Comparison of ENCODE assay signal across 8 cellular contexts in the genomic region with DNA sequence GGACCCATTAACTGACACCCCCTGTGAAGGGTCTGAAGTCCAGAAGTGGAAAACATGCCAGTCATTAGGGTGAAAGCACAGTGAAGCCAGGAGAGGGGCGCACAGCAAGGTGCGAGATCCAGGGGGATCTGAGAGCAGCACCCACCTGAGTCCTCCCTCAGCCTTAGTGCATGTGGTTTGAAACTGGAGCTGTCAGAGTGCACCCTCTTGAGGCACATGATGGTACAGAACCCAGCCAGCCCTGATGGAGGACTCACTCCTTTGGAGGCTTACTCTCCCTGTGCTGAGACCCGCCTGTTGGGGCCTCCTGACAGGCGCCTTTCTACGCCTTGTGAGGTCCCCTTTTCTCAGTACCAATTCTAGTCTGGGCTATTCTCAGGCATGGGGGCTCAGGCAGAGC.
DNase-seq lines count a peak whose midpoint lies in the region; ATAC-seq and TF ChIP-seq lines count a peak whose summit lies in the region.

No MANE protein-coding gene starts in this region.

- no peak overlapping the region for H3K27ac ChIP-seq in OCI-LY7 (ENCODE audit: low read depth, low read length, poor library complexity, severe bottlenecking)
- H3K27ac ChIP-seq in heart right ventricle = no peak overlapping the region

- H3K27ac Mint-ChIP-seq in T-helper 2 cell treated with Interferon-gamma antibody and Interleukin-4, amounts not matched to agents 5 μg/mL and 100 μg/mL, for 36 hours = no peak overlapping the region

- H3K4me2 ChIP-seq in OCI-LY7 (ENCODE audit: low read length) = no peak overlapping the region

- H3K79me2 ChIP-seq in OCI-LY7 (ENCODE audit: insufficient read depth, low read depth, low read length) = no peaks in the 10 kb centered on the region

- peak; percentile 44 for DNase-seq in AG08395 (ENCODE audit: low spot score)
- DNase-seq in GM13977 (ENCODE audit: low spot score) = peak; percentile 28
- DNase-seq in OCI-LY7 (ENCODE audit: low spot score) = peak; percentile 34
- DNase-seq in germinal center (ENCODE audit: low spot score) = peak; percentile 26
- DNase-seq in T-helper 2 cell treated with Interferon-gamma antibody and Interleukin-4, amounts not matched to agents 5 μg/mL and 100 μg/mL, for 36 hours (ENCODE audit: low spot score) = no peak
- DNase-seq in DMS153 (lab: John Stamatoyannopoulos, UW) = no peak
- DNase-seq in heart right ventricle = no peak

- H4K20me1 ChIP-seq in OCI-LY7 (ENCODE audit: insufficient read depth, low read length) = no peaks in the 10 kb centered on the region

- H3K27me3 Mint-ChIP-seq in T-helper 2 cell treated with Interferon-gamma antibody and Interleukin-4, amounts not matched to agents 5 μg/mL and 100 μg/mL, for 36 hours (ENCODE audit: low read depth) = peaks cover 23% of the 10 kb centered on the region

- WGBS in heart right ventricle, 2 donors = 85 to 94% methylated on average over 5 of the region's 5 CpGs

- no peaks in the 10 kb centered on the region for H3K36me3 Mint-ChIP-seq in T-helper 2 cell treated with Interferon-gamma antibody and Interleukin-4, amounts not matched to agents 5 μg/mL and 100 μg/mL, for 36 hours (ENCODE audit: low read depth)

- H3K4me1 Mint-ChIP-seq in T-helper 2 cell treated with Interferon-gamma antibody and Interleukin-4, amounts not matched to agents 5 μg/mL and 100 μg/mL, for 36 hours (ENCODE audit: low read depth) = peaks cover 5% of the 10 kb centered on the region

- no peak overlapping the region for H2AFZ ChIP-seq in OCI-LY7 (ENCODE audit: low read length)

- no peaks in the 10 kb centered on the region for H3K9me2 ChIP-seq in OCI-LY7 (ENCODE audit: insufficient read depth, low read length)

- in situ Hi-C loops in GM13977 (cut with MboI; ENCODE audit: low pct_unique_long_range_greater_than_20kb, low sequenced_read_pairs, unreplicated experiment) = no loop called here

- H3K27me3 ChIP-seq in heart right ventricle = peaks cover 0 to 27% (median 7%) of the 10 kb centered on the region in 7 donors

- H3K4me1 ChIP-seq in OCI-LY7 (ENCODE audit: insufficient read depth, low read length, poor library complexity, severe bottlenecking) (no peaks in the 10 kb centered on the region), heart right ventricle (peaks cover 0 to 10% (median 6%) of the 10 kb centered on the region in 9 donors)

- no peak overlapping the region for H3K4me3 Mint-ChIP-seq in T-helper 2 cell treated with Interferon-gamma antibody and Interleukin-4, amounts not matched to agents 5 μg/mL and 100 μg/mL, for 36 hours

- CTCF ChIA-PET in OCI-LY7 (lab: Charles Lee; ENCODE audit: unreplicated experiment) = no interaction called here

- no peak for ATAC-seq in GM18511 (IDR thresholded peaks at IDR 0.05; ENCODE audit: unreplicated experiment)
- no peak for ATAC-seq in heart right ventricle

- no peaks in the 10 kb centered on the region for H3K9me3 Mint-ChIP-seq in T-helper 2 cell treated with Interferon-gamma antibody and Interleukin-4, amounts not matched to agents 5 μg/mL and 100 μg/mL, for 36 hours

- H3K4me3 ChIP-seq in OCI-LY7 (ENCODE audit: low read depth, low read length, poor library complexity, severe bottlenecking) = no peak overlapping the region
- H3K4me3 ChIP-seq in heart right ventricle = no peak overlapping the region

- BruUV-seq in OCI-LY7 (replicated peaks; lab: Mats Ljungman, UMichigan) = no TSS peak

- POLR2A ChIA-PET in OCI-LY7 (lab: Charles Lee) = interaction anchor here (0.6 kb wide), 1 partner anchor 993 kb away, joined by 3 read pairs; no protein-coding TSS in a partner anchor

- no peaks in the 10 kb centered on the region for H3K36me3 ChIP-seq in OCI-LY7 (ENCODE audit: insufficient read depth, low read length)
- no peaks in the 10 kb centered on the region for H3K36me3 ChIP-seq in heart right ventricle

- intact Hi-C loops in OCI-LY7 (cut with micrococcal nuclease; ENCODE audit: unreplicated experiment) = no loop called here
- intact Hi-C loops in heart right ventricle (cut with DNase I) = loop anchor here in 6 of 10 donors (10.0 kb wide), 1 partner anchor 909 kb away; no protein-coding TSS in a partner anchor

- TF ChIP-seq CTCF in GM13977 (IDR thresholded peaks at IDR 0.05; ENCODE audit: extremely low read depth, insufficient read depth, missing control alignments) (peak; percentile 27), OCI-LY7 (conservative IDR thresholded peaks at IDR 0.05; ENCODE audit: low read length) (peak; percentile 67), heart right ventricle (IDR thresholded peaks at IDR 0.05) (peak in 2 of 9 donors; percentile 14 to 18)

- H3K9me3 ChIP-seq in OCI-LY7 (ENCODE audit: low read length) (no peaks in the 10 kb centered on the region), heart right ventricle (no peaks in the 10 kb centered on the region)

Comparison
In these comparisons a context has a peak if more than half of its experiments do, and no peak if none do; other contexts are left out.
1. DNase-seq: peak in AG08395 (single experiment), GM13977 (single experiment), OCI-LY7 (single experiment) and germinal center (single experiment); none in T-helper 2 cell treated with Interferon-gamma antibody and Interleukin-4, amounts not matched to agents 5 μg/mL and 100 μg/mL, for 36 hours (single experiment), DMS153 (single experiment) and heart right ventricle (0 of 2).